In the genomic region with DNA sequence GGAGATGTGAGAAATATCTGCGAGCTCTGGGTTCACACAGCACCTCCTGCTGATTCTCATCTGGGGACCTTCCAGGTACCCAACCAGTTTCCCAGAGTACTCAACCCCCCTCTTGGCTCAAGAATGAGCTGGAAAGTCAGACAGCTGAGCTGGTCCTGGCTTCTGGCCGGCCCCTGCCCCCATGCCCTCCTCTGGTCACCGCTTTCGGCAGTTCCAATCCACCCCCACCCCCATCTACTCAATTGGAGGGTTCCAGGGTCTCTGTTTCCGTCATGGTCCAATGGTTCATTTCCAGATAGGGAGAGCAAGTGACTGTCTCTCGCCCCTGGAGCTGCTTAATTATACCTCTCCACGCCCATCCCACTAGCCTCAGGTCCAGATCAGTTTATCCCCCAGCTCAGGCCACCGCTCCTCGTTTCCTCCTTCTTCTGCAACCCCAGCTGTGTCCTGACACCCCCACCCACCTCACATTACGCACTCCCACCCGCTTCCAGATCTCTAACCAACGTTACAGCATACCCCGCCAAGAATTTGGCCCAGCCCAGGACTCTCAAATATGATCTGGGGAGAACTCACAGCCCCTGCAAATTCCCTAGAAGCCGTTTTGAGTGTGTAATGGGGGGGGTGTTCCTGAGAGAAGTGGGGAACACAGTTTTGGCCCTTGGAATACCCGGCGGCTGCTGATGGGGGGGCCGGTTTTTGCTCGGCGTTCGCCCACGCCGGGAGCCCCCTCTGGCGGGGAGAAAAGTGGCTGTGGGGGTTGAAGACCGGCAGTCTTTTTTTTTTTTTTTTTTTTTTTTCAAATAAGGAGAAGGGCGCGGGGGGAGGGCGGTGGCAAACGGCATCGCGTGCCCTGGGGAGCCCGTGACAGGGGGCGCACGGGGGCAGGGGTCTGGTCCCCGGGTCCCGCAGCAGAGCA, we compare ENCODE assay signal across 9 cellular contexts. TPM values are rescaled to one million over a fixed set of nuclear protein-coding genes. Genes with fewer than 3 reads are reported as not detected.
DNase-seq lines count a peak whose midpoint lies in the region; ATAC-seq, FAIRE-seq and TF ChIP-seq lines count a peak whose summit lies in the region.
"Had no signal": no experiment of that assay in that cellular context is flagged by ENCODE, and none has a peak within 500 bp of the region (broad histone marks: within the 10 kb centered on the region; RNA-seq: fewer than 3 reads in every experiment).

No MANE protein-coding gene starts in this region.

- H3K4me3 ChIP-seq in CD8-positive, alpha-beta T cell (ENCODE audit: low read depth, low read length): peak overlapping the region; percentile 9
- no peak overlapping the region for H3K4me3 ChIP-seq in mesendoderm (ENCODE audit: low read length)

- peak overlapping the region; percentile 10 for H3K27ac Mint-ChIP-seq in CD8-positive, alpha-beta T cell
- H3K27ac Mint-ChIP-seq in activated CD8-positive, alpha-beta T cell treated with anti-CD3 and anti-CD28 coated beads, Interleukin-2, amount 10 ng/mL, durations not matched to agents 7 days and 5 days: peak overlapping the region; percentile 75

- H3K36me3 Mint-ChIP-seq in CD8-positive, alpha-beta T cell: no peaks in the 10 kb centered on the region
- H3K36me3 Mint-ChIP-seq in activated CD8-positive, alpha-beta T cell treated with anti-CD3 and anti-CD28 coated beads, Interleukin-2, amount 10 ng/mL, durations not matched to agents 7 days and 5 days (ENCODE audit: low read depth): peaks cover 27% of the 10 kb centered on the region

- no peak overlapping the region for H2BK120ac ChIP-seq in mesendoderm (ENCODE audit: low read depth, low read length)

- H3K36me3 ChIP-seq in CD8-positive, alpha-beta T cell (ENCODE audit: insufficient read depth, low read length): no peaks in the 10 kb centered on the region
- H3K36me3 ChIP-seq in mesendoderm (ENCODE audit: control insufficient read depth, insufficient read depth, low read length): no peaks in the 10 kb centered on the region

- H3K4me1 ChIP-seq in CD8-positive, alpha-beta T cell (ENCODE audit: insufficient read depth, low read length): peaks cover 59% of the 10 kb centered on the region
- no peaks in the 10 kb centered on the region for H3K4me1 ChIP-seq in mesendoderm (ENCODE audit: control insufficient read depth, low read depth, low read length)

- FAIRE-seq in HTR-8/SVneo (lab: Jason Lieb, UNC): no peak

- no peak overlapping the region for H3K9ac ChIP-seq in mesendoderm (ENCODE audit: low read length)

- intact Hi-C loops in CD8-positive, alpha-beta T cell (cut with DNase I, micrococcal nuclease): loop anchor here (5.0 kb wide), 2 partner anchors 59 to 84 kb away; partner anchors contain the start of gene KEAP1 (in 1 of the 2)

- H2BK15ac ChIP-seq in mesendoderm (replicated peaks; ENCODE audit: low read depth): no peak overlapping the region

- peaks cover 48% of the 10 kb centered on the region for H3K4me1 Mint-ChIP-seq in CD8-positive, alpha-beta T cell (ENCODE audit: low read depth)
- peaks cover 69% of the 10 kb centered on the region for H3K4me1 Mint-ChIP-seq in activated CD8-positive, alpha-beta T cell treated with anti-CD3 and anti-CD28 coated beads, Interleukin-2, amount 10 ng/mL, durations not matched to agents 7 days and 5 days (ENCODE audit: low read depth)

- POLR2A ChIA-PET in CD8-positive, alpha-beta T cell (lab: Charles Lee): interaction anchor here (0.5 to 7.0 kb wide), 4 partner anchors 11 to 677 kb away, joined by 3 to 48 read pairs (median 6); partner anchors contain the start of gene CDC37
- POLR2A ChIA-PET in activated CD8-positive, alpha-beta T cell treated with anti-CD3 and anti-CD28 coated beads, Interleukin-2, amount 10 ng/mL, durations not matched to agents 7 days and 5 days (lab: Charles Lee): interaction anchor here (0.7 to 8.9 kb wide), 7 partner anchors 9 to 148 kb away, joined by 3 to 239 read pairs (median 4); partner anchors contain the start of genes CDC37, ICAM1 and KEAP1

- peaks cover 41% of the 10 kb centered on the region for H3K27me3 ChIP-seq in CD8-positive, alpha-beta T cell (ENCODE audit: insufficient read depth, low read length)
- peaks cover 11% of the 10 kb centered on the region for H3K27me3 ChIP-seq in mesendoderm (ENCODE audit: insufficient read depth, low read length, poor library complexity)

- H3K27me3 Mint-ChIP-seq in CD8-positive, alpha-beta T cell (ENCODE audit: low read depth): peaks cover 41% of the 10 kb centered on the region
- no peaks in the 10 kb centered on the region for H3K27me3 Mint-ChIP-seq in activated CD8-positive, alpha-beta T cell treated with anti-CD3 and anti-CD28 coated beads, Interleukin-2, amount 10 ng/mL, durations not matched to agents 7 days and 5 days (ENCODE audit: low read depth)

- H4K5ac ChIP-seq in mesendoderm (ENCODE audit: low read length): no peak overlapping the region

- no peak overlapping the region for H2BK5ac ChIP-seq in mesendoderm (ENCODE audit: low read length)

- H3K9me3 ChIP-seq in CD8-positive, alpha-beta T cell (ENCODE audit: low read length): no peaks in the 10 kb centered on the region

- TF ChIP-seq CTCF in CD8-positive, alpha-beta T cell (IDR thresholded peaks at IDR 0.05): no peak

- no peak overlapping the region for H3K4ac ChIP-seq in mesendoderm (ENCODE audit: low read depth, low read length)

- H3K27ac ChIP-seq in CD8-positive, alpha-beta T cell (ENCODE audit: low read depth, low read length): no peak overlapping the region
- H3K27ac ChIP-seq in mesendoderm (ENCODE audit: low read depth, low read length): no peak overlapping the region

- H3K4me3 Mint-ChIP-seq in CD8-positive, alpha-beta T cell: peak overlapping the region; percentile 42
- H3K4me3 Mint-ChIP-seq in activated CD8-positive, alpha-beta T cell treated with anti-CD3 and anti-CD28 coated beads, Interleukin-2, amount 10 ng/mL, durations not matched to agents 7 days and 5 days: peak overlapping the region; percentile 79

- ATAC-seq in CD8-positive, alpha-beta T cell: no peak
- no peak for ATAC-seq in activated CD8-positive, alpha-beta T cell treated with anti-CD3 and anti-CD28 coated beads, Interleukin-2, amount 10 ng/mL, durations not matched to agents 7 days and 5 days
- no peak for ATAC-seq in GM18520 (IDR thresholded peaks at IDR 0.05; ENCODE audit: unreplicated experiment)

- H2AK5ac ChIP-seq in mesendoderm (ENCODE audit: low read length): no peak overlapping the region

- no peak overlapping the region for H3K18ac ChIP-seq in mesendoderm (ENCODE audit: low read length)

- H3K56ac ChIP-seq in mesendoderm (ENCODE audit: low read length): no peak overlapping the region

- H3K9me3 Mint-ChIP-seq in CD8-positive, alpha-beta T cell: no peaks in the 10 kb centered on the region
- H3K9me3 Mint-ChIP-seq in activated CD8-positive, alpha-beta T cell treated with anti-CD3 and anti-CD28 coated beads, Interleukin-2, amount 10 ng/mL, durations not matched to agents 7 days and 5 days (ENCODE audit: insufficient read depth): no peaks in the 10 kb centered on the region

- no peak overlapping the region for H4K8ac ChIP-seq in mesendoderm (ENCODE audit: low read depth, low read length)

- peak in 2 of 7 experiments; percentile 44 to 59 for DNase-seq in CD8-positive, alpha-beta T cell
- DNase-seq in HK-2 (ENCODE audit: unreplicated experiment) (peak; percentile 21), mesendoderm (peak; percentile 68), dedifferentiated amniotic fluid mesenchymal stem cell (ENCODE audit: extremely low spot score) (no peak), HTR-8/SVneo (ENCODE audit: insufficient read length, low spot score) (no peak), NCI-H2196 (lab: John Stamatoyannopoulos, UW; ENCODE audit: unreplicated experiment) (no peak)
- DNase-seq in activated CD8-positive, alpha-beta T cell treated with anti-CD3 and anti-CD28 coated beads, Interleukin-2, amount 10 ng/mL, durations not matched to agents 7 days and 5 days: peak; percentile 64
- DNase-seq: activated effector memory CD4-positive, alpha-beta T cell treated with Interleukin-2 at 50 U/mL for 16 hours had no signal

- H3K79me2 ChIP-seq in mesendoderm (ENCODE audit: control insufficient read depth, insufficient read depth, low read length): no peaks in the 10 kb centered on the region

- CTCF ChIA-PET in CD8-positive, alpha-beta T cell (lab: Charles Lee): interaction anchor here (1.4 to 29.4 kb wide), 5 partner anchors 9 to 160 kb away, joined by 5 to 620 read pairs (median 10); partner anchors contain the start of genes CDC37 and PDE4A
- CTCF ChIA-PET in activated CD8-positive, alpha-beta T cell treated with anti-CD3 and anti-CD28 coated beads, Interleukin-2, amount 10 ng/mL, durations not matched to agents 7 days and 5 days (lab: Charles Lee): interaction anchor here (0.7 to 27.0 kb wide), 16 partner anchors 6 to 314 kb away, joined by 3 to 1132 read pairs (median 4); partner anchors contain the start of genes CDC37, ICAM1, PDE4A and PPAN

- no peak overlapping the region for H3K23ac ChIP-seq in mesendoderm (ENCODE audit: low read length)

- H3K79me1 ChIP-seq in mesendoderm (ENCODE audit: low read length): no peaks in the 10 kb centered on the region

- WGBS in mesendoderm (ENCODE audit: extremely low coverage, insufficient coverage, low lambda C conversion rate): no CpG with 5 or more reads among the region's 35 CpGs

- H3K4me2 ChIP-seq in mesendoderm (ENCODE audit: low read length): no peak overlapping the region

RNA-seq across cellular contexts. Expression of gene PDE4A, which starts 1.8 kb away (rescaled TPM):
- total RNA-seq in CD8-positive, alpha-beta T cell: 10 to 100 TPM; 21.1 to 23.6 TPM
- 10 to 100 TPM; 54.2 to 56.0 TPM for total RNA-seq in activated CD8-positive, alpha-beta T cell treated with anti-CD3 and anti-CD28 coated beads, Interleukin-2, amount 10 ng/mL, durations not matched to agents 7 days and 5 days
- 1.4 TPM for polyA plus RNA-seq in mesendoderm (2013, experiment 1 of 2)
- polyA plus RNA-seq in mesendoderm (2013, experiment 2 of 2): 1.4 TPM

RNA-seq across cellular contexts. Expression of gene CDC37, which starts 15.2 kb away (rescaled TPM):
- total RNA-seq in CD8-positive, alpha-beta T cell: 100 to 1,000 TPM; 195 to 196 TPM
- 100 to 1,000 TPM; 264 to 288 TPM for total RNA-seq in activated CD8-positive, alpha-beta T cell treated with anti-CD3 and anti-CD28 coated beads, Interleukin-2, amount 10 ng/mL, durations not matched to agents 7 days and 5 days
- polyA plus RNA-seq in mesendoderm (2013, experiment 1 of 2): 151 TPM
- 153 TPM for polyA plus RNA-seq in mesendoderm (2013, experiment 2 of 2)

RNA-seq across cellular contexts. Expression of gene TYK2, which starts 38.2 kb away (rescaled TPM):
- total RNA-seq in CD8-positive, alpha-beta T cell: 100 to 1,000 TPM; 244 to 250 TPM
- total RNA-seq in activated CD8-positive, alpha-beta T cell treated with anti-CD3 and anti-CD28 coated beads, Interleukin-2, amount 10 ng/mL, durations not matched to agents 7 days and 5 days: 100 to 1,000 TPM; 216 to 240 TPM
- polyA plus RNA-seq in mesendoderm (2013, experiment 1 of 2): 21.2 TPM
- 21.8 TPM for polyA plus RNA-seq in mesendoderm (2013, experiment 2 of 2)

Comparison
In these comparisons a context has a peak if more than half of its experiments do, and no peak if none do; other contexts are left out.
1. DNase-seq: peak in HK-2 (single experiment), activated CD8-positive, alpha-beta T cell treated with anti-CD3 and anti-CD28 coated beads, Interleukin-2, amount 10 ng/mL, durations not matched to agents 7 days and 5 days (single experiment) and mesendoderm (single experiment); none in dedifferentiated amniotic fluid mesenchymal stem cell (single experiment), HTR-8/SVneo (single experiment) and NCI-H2196 (single experiment).